Comparison of ENCODE assay signal across 1 cellular context in the genomic region with DNA sequence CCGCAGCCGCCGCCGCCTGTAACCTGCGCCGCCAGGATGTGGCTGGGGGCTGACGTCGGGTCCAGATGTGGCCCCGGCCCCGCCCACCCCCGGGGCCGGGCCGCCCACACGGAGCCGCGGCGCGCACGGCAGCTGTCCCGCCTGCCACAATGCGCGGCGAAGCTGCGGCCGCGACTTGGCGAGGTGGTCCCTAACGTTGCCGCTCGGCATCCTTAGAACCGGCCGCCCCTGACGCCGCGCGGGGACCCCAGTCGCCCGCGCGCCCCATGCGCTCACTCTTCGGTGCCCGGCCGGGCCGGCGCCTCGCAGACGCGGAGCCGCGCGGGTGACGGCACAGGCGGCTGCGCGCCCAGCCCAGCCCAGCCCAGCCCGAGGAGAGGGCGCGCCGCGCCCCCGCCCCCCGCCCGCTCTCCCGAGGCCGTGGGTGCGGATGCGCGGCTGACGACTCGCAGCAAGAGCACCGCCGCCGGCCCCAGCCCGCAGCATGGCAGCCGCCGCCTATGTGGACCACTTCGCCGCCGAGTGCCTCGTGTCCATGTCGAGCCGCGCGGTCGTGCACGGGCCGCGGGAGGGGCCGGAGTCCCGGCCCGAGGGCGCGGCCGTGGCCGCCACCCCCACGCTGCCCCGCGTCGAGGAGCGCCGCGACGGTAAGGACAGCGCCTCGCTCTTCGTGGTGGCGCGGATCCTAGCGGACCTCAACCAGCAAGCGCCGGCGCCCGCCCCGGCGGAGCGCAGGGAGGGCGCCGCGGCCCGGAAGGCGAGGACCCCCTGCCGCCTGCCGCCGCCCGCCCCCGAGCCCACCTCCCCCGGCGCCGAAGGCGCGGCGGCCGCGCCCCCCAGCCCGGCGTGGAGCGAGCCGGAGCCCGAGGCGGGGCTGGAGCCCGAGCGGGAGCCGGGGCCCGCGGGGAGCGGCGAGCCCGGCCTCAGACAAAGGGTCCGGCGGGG.
TF ChIP-seq lines count a peak whose summit lies in the region.

A gene (plus strand): TSS at position 107 of the 945 bp plus-strand sequence. CDS start 378 bp downstream, at position 485.

TF ChIP-seq in SK-N-SH, 30 proteins besides CTCF, POLR2A, EP300 and RAD21 (continued from another document):
- TF ChIP-seq, protein P1, sequence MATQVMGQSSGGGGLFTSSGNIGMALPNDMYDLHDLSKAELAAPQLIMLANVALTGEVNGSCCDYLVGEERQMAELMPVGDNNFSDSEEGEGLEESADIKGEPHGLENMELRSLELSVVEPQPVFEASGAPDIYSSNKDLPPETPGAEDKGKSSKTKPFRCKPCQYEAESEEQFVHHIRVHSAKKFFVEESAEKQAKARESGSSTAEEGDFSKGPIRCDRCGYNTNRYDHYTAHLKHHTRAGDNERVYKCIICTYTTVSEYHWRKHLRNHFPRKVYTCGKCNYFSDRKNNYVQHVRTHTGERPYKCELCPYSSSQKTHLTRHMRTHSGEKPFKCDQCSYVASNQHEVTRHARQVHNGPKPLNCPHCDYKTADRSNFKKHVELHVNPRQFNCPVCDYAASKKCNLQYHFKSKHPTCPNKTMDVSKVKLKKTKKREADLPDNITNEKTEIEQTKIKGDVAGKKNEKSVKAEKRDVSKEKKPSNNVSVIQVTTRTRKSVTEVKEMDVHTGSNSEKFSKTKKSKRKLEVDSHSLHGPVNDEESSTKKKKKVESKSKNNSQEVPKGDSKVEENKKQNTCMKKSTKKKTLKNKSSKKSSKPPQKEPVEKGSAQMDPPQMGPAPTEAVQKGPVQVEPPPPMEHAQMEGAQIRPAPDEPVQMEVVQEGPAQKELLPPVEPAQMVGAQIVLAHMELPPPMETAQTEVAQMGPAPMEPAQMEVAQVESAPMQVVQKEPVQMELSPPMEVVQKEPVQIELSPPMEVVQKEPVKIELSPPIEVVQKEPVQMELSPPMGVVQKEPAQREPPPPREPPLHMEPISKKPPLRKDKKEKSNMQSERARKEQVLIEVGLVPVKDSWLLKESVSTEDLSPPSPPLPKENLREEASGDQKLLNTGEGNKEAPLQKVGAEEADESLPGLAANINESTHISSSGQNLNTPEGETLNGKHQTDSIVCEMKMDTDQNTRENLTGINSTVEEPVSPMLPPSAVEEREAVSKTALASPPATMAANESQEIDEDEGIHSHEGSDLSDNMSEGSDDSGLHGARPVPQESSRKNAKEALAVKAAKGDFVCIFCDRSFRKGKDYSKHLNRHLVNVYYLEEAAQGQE (IDR thresholded peaks at IDR 0.05; ENCODE audit: low read depth, low read length), result no peak
- TF ChIP-seq, protein P2, sequence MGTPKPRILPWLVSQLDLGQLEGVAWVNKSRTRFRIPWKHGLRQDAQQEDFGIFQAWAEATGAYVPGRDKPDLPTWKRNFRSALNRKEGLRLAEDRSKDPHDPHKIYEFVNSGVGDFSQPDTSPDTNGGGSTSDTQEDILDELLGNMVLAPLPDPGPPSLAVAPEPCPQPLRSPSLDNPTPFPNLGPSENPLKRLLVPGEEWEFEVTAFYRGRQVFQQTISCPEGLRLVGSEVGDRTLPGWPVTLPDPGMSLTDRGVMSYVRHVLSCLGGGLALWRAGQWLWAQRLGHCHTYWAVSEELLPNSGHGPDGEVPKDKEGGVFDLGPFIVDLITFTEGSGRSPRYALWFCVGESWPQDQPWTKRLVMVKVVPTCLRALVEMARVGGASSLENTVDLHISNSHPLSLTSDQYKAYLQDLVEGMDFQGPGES (IDR thresholded peaks at IDR 0.05; ENCODE audit: low read depth, low read length), result no peak
- TF ChIP-seq RFX5 (IDR thresholded peaks at IDR 0.05; ENCODE audit: low read length), result no peak
TF ChIP-seq in SK-N-SH: peak in this region for 1.
